In genomic region chr1:245822997-245823396, GRCh38 we compare ENCODE assay signal across 12 cellular contexts.
DNase-seq lines count a peak whose midpoint lies in the region; ATAC-seq and TF ChIP-seq lines count a peak whose summit lies in the region.
"Had no signal": no experiment of that assay in that cellular context is flagged by ENCODE, and none has a peak within 500 bp of the region (broad histone marks: within the 10 kb centered on the region; RNA-seq: fewer than 3 reads in every experiment).

No MANE protein-coding gene starts in this region.

- peak overlapping the region; percentile 10 for H3K4me2 ChIP-seq in SK-N-SH

- CTCF ChIA-PET in SK-N-SH (lab: Yijun Ruan, JAX) = no interaction called here

- POLR2A ChIA-PET in SK-N-SH (lab: Yijun Ruan, JAX) = no interaction called here

- H3K27me3 ChIP-seq in SK-N-SH (ENCODE audit: insufficient read depth) (no peaks in the 10 kb centered on the region), gastroesophageal sphincter (no peaks in the 10 kb centered on the region), prostate gland (replicated peaks; ENCODE audit: insufficient read depth) (no peaks in the 10 kb centered on the region)
- H3K27me3 ChIP-seq: uterus had no signal

- no peak for ATAC-seq in gastroesophageal sphincter

- 61% methylated on average over 11 of the region's 11 CpGs for WGBS in SK-N-SH (ENCODE audit: low lambda C conversion rate)
- 69 to 72% methylated on average over 3 to 10 of the region's 11 CpGs for WGBS in gastroesophageal sphincter (ENCODE audit: low coverage in 1 of 2), 2 donors
- 85% methylated on average over 11 of the region's 11 CpGs for WGBS in prostate gland

- no peaks in the 10 kb centered on the region for H3K36me3 ChIP-seq in SK-N-SH (replicated peaks in 1 of 2; ENCODE audit: control insufficient read depth in 1 of 2, insufficient read depth in 2 of 2, low read length in 1 of 2)
- no peaks in the 10 kb centered on the region for H3K36me3 ChIP-seq in gastroesophageal sphincter
- H3K36me3 ChIP-seq in prostate gland = no peaks in the 10 kb centered on the region
- H3K36me3 ChIP-seq: uterus had no signal

- 0 out of 2 replicates have a peak overlapping the region, but pooled peaks have one; percentile 44 for H2AFZ ChIP-seq in SK-N-SH (ENCODE audit: low read depth)

- no peak for TF ChIP-seq POLR2A in gastroesophageal sphincter (IDR thresholded peaks at IDR 0.05)
- no peak for TF ChIP-seq POLR2A in prostate gland (IDR thresholded peaks at IDR 0.05)

- H3K9me3 ChIP-seq in SK-N-SH (no peaks in the 10 kb centered on the region), gastroesophageal sphincter (no peaks in the 10 kb centered on the region), prostate gland (no peaks in the 10 kb centered on the region)
- H3K9me3 ChIP-seq: uterus had no signal

- no peaks in the 10 kb centered on the region for H3K9me2 ChIP-seq in SK-N-SH

- H3K27ac ChIP-seq in SK-N-SH (ENCODE audit: low read depth in 2 of 2, low read length in 1 of 2) = peak overlapping the region; percentile 86 to 88
- H3K27ac ChIP-seq in gastroesophageal sphincter = no peak overlapping the region
- no peak overlapping the region for H3K27ac ChIP-seq in prostate gland
- H3K27ac ChIP-seq: uterus had no signal

- H3K79me2 ChIP-seq in SK-N-SH (ENCODE audit: insufficient read depth) = no peaks in the 10 kb centered on the region

- TF ChIP-seq EP300 in SK-N-SH (IDR thresholded peaks at IDR 0.05; ENCODE audit: borderline replicate concordance in 1 of 2, low read depth in 1 of 2, low read length in 1 of 2) (peak in 1 of 2 experiments; percentile 79; a peak in 1 of 4 replicates), gastroesophageal sphincter (IDR thresholded peaks at IDR 0.05) (no peak)

- H4K20me1 ChIP-seq in SK-N-SH (ENCODE audit: insufficient read depth) = no peaks in the 10 kb centered on the region

- H3F3A ChIP-seq in SK-N-SH (replicated peaks; ENCODE audit: insufficient read depth) = peaks cover 5% of the 10 kb centered on the region

- TF ChIP-seq CTCF in SK-N-SH (IDR thresholded peaks at IDR 0.05) (no peak), fibroblast of mammary gland (conservative IDR thresholded peaks at IDR 0.05; ENCODE audit: control insufficient read depth, insufficient read depth, low read depth, low read length) (no peak), gastroesophageal sphincter (IDR thresholded peaks at IDR 0.05) (no peak), prostate gland (IDR thresholded peaks at IDR 0.05) (no peak)

- intact Hi-C loops in prostate gland (cut with DNase I) = loop anchor here (10.0 kb wide), 1 partner anchor 182 kb away; no protein-coding TSS in a partner anchor

- DNase-seq in GOT3 (lab: John Stamatoyannopoulos, UW) (peak; percentile 30), SK-N-SH (no peak), fibroblast of mammary gland (ENCODE audit: low read depth) (peak; percentile 97), skeletal muscle cell (ENCODE audit: low read depth) (peak; percentile 93), NCI-H187 (lab: John Stamatoyannopoulos, UW) (no peak), prostate gland (ENCODE audit: low spot score) (no peak)
- no peak for DNase-seq in activated naive CD4-positive, alpha-beta T cell (lab: John Stamatoyannopoulos, UW)
- DNase-seq: activated T-cell treated with anti-CD3 and anti-CD28 coated beads, Interleukin-2, amount 50 U/mL, for 24 hours; NCI-H526; nucleus accumbens had no signal

- peaks cover 4 to 5% of the 10 kb centered on the region in 2 experiments; a peak in 2 of 4 replicates for H3K4me1 ChIP-seq in SK-N-SH (ENCODE audit: control insufficient read depth in 1 of 2, insufficient read depth in 2 of 2, low read depth in 1 of 2, low read length in 1 of 2)
- H3K4me1 ChIP-seq in gastroesophageal sphincter = no peaks in the 10 kb centered on the region
- H3K4me1 ChIP-seq in prostate gland (replicated peaks) = no peaks in the 10 kb centered on the region
- H3K4me1 ChIP-seq: uterus had no signal

- no peak; the same call in 1 of the 2 replicates for TF ChIP-seq RAD21 in SK-N-SH (IDR thresholded peaks at IDR 0.05; ENCODE audit: low read length)

- peak overlapping the region; percentile 41 for H3K9ac ChIP-seq in SK-N-SH

- H3K4me3 ChIP-seq in SK-N-SH (ENCODE audit: low read depth in 2 of 2, low read length in 1 of 2) = no peak overlapping the region
- H3K4me3 ChIP-seq in fibroblast of mammary gland (ENCODE audit: control insufficient read depth, low read depth, low read length) = peak overlapping the region; percentile 8
- H3K4me3 ChIP-seq in skeletal muscle cell (ENCODE audit: low read depth, low read length) = no peak overlapping the region
- no peak overlapping the region for H3K4me3 ChIP-seq in gastroesophageal sphincter
- no peak overlapping the region for H3K4me3 ChIP-seq in prostate gland
- H3K4me3 ChIP-seq: uterus had no signal

TF ChIP-seq in SK-N-SH, 30 proteins besides CTCF, POLR2A, EP300 and RAD21:
- TF ChIP-seq POLR2AphosphoS5 (IDR thresholded peaks at IDR 0.05; ENCODE audit: low read depth, low read length) (peak; percentile 37; the same call in 1 of the 2 replicates), USF2 (IDR thresholded peaks at IDR 0.05; ENCODE audit: borderline replicate concordance, low read depth, low read length) (no peak), MAX (IDR thresholded peaks at IDR 0.05; ENCODE audit: low read depth) (peak; percentile 68), YY1 (IDR thresholded peaks at IDR 0.05; ENCODE audit: low read depth) (no peak), TEAD4 (IDR thresholded peaks at IDR 0.05; ENCODE audit: borderline replicate concordance, insufficient read depth) (peak; percentile 87), FOXM1 (IDR thresholded peaks at IDR 0.05; ENCODE audit: low read depth) (no peak), NFIC (IDR thresholded peaks at IDR 0.05; ENCODE audit: borderline replicate concordance) (peak; percentile 38; the same call in 1 of the 2 replicates), RXRA (IDR thresholded peaks at IDR 0.05; ENCODE audit: borderline replicate concordance, low read depth) (0 out of 2 replicates have a peak, but pooled peaks have one; percentile 31), FOSL2 (IDR thresholded peaks at IDR 0.05; ENCODE audit: borderline replicate concordance, low read depth) (peak; percentile 89), ELF1 (IDR thresholded peaks at IDR 0.05) (no peak), PBX3 (IDR thresholded peaks at IDR 0.05) (peak; percentile 46; the same call in 1 of the 2 replicates), GABPA (IDR thresholded peaks at IDR 0.05; ENCODE audit: low read depth) (no peak), MEF2A (IDR thresholded peaks at IDR 0.05; ENCODE audit: borderline replicate concordance, low read depth) (no peak), USF1 (IDR thresholded peaks at IDR 0.05; ENCODE audit: borderline replicate concordance, low read depth) (0 out of 2 replicates have a peak, but pooled peaks have one; percentile 4), EZH2phosphoT487 (IDR thresholded peaks at IDR 0.05; ENCODE audit: borderline replicate concordance, low read depth) (no peak), TCF12 (IDR thresholded peaks at IDR 0.05) (peak; percentile 66), JUND (IDR thresholded peaks at IDR 0.05) (peak; percentile 87)

Comparison
In these comparisons a context has a peak if more than half of its experiments do, and no peak if none do; other contexts are left out.
1. DNase-seq: peak in GOT3 (single experiment), fibroblast of mammary gland (single experiment) and skeletal muscle cell (single experiment); none in SK-N-SH (single experiment), NCI-H187 (0 of 2), prostate gland (single experiment) and activated naive CD4-positive, alpha-beta T cell (0 of 4).
2. H3K27ac ChIP-seq: peak in SK-N-SH (2 of 2); none in gastroesophageal sphincter (0 of 4) and prostate gland (0 of 2).